ENCODE assay signal across 35 cellular contexts in the genomic region with DNA sequence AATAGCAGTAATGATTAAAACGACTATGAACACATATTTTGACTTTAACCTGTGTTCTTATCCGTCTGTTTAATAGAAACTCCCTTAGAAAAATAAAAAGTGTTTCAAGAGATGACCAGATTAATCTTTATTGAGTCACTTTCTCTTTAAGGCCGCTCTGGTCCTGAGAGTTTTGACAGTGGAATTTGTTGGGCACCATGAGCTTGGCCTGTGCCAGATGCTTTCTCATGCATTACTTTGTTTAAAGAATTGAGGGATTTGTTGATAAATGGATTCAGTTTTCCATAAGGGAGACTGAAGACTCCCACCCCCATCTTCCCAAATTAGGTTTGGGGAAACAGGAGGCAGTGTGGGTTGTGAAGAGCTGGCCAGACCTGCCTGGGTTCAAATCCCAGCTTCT. TPM values are rescaled to one million over a fixed set of nuclear protein-coding genes. Genes with fewer than 3 reads are reported as not detected.
"Had no signal": no experiment of that assay in that cellular context is flagged by ENCODE, and none has a peak within 500 bp of the region (broad histone marks: within the 10 kb centered on the region; RNA-seq: fewer than 3 reads in every experiment).

No MANE protein-coding gene starts in this region.

- H3K4me3 ChIP-seq: adrenal gland, body of pancreas had no signal

- DNase-seq: activated B cell treated with CpG ODN at 0.5 μM for 24 hours; activated CD4-positive, alpha-beta memory T cell treated with anti-CD3 and anti-CD28 coated beads for 36 hours; activated CD4-positive, alpha-beta T cell treated with anti-CD3 and anti-CD28 coated beads for 4 hours; activated CD4-positive, alpha-beta T cell treated with anti-CD3 and anti-CD28 coated beads, Interleukin-2, amount 10 ng/mL, durations not matched to agents 24 days and 14 days; activated CD4-positive, alpha-beta T cell treated with anti-CD3 and anti-CD28 coated beads, Interleukin-2, amount 50 U/mL, for 1 hour; activated CD4-positive, alpha-beta T cell treated with anti-CD3 and anti-CD28 coated beads, Interleukin-2, amount 50 U/mL, for 4 hours; activated CD4-positive, CD25-positive, alpha-beta regulatory T cell treated with anti-CD3 and anti-CD28 coated beads, Interleukin-2, amount 50 U/mL, for 72 hours; activated CD8-positive, alpha-beta memory T cell treated with anti-CD3 and anti-CD28 coated beads, Interleukin-2, amount 50 U/mL, for 4 hours; activated CD8-positive, alpha-beta T cell treated with anti-CD3 and anti-CD28 coated beads for 36 hours; activated effector memory CD4-positive, alpha-beta T cell treated with anti-CD3 and anti-CD28 coated beads, Interleukin-2, amount 50 U/mL, for 16 hours; activated gamma-delta T cell treated with Interleukin-2 at 50 U/mL for 16 hours; activated naive CD4-positive, alpha-beta T cell; activated naive CD4-positive, alpha-beta T cell treated with anti-CD3 and anti-CD28 coated beads for 36 hours; activated naive CD4-positive, alpha-beta T cell treated with anti-CD3 and anti-CD28 coated beads, Interleukin-2, amount 50 U/mL, for 16 hours; activated naive CD8-positive, alpha-beta T cell treated with anti-CD3 and anti-CD28 coated beads for 36 hours; activated T-cell treated with anti-CD3 and anti-CD28 coated beads for 4 hours; activated T-cell treated with anti-CD3 and anti-CD28 coated beads, Interleukin-2, amount 50 U/mL, for 1 hour; activated T-cell treated with anti-CD3 and anti-CD28 coated beads, Interleukin-2, amount 50 U/mL, for 4 hours; activated T-cell treated with anti-CD3 and anti-CD28 coated beads, Interleukin-2, amount 50 U/mL, for 72 hours; adrenal gland; amniotic stem cell; aorta; body of pancreas; brain microvascular endothelial cell; central memory CD4-positive, alpha-beta T cell; T-helper 1 cell; T-helper 2 cell; T-helper 9 cell had no signal

- H3K4me1 ChIP-seq: adrenal gland, body of pancreas, breast epithelium had no signal

- H3K27me3 ChIP-seq: adrenal gland, body of pancreas, breast epithelium had no signal

- H3K9me3 ChIP-seq: adrenal gland, body of pancreas, breast epithelium had no signal

- H3K36me3 ChIP-seq: adrenal gland, brain microvascular endothelial cell, breast epithelium had no signal

- H3K27ac ChIP-seq: adrenal gland, body of pancreas, brain microvascular endothelial cell, VCaP had no signal

RNA-seq across cellular contexts. Expression of a gene that starts 53.2 kb away (rescaled TPM):
- total RNA-seq: activated B cell treated with CpG ODN at 0.5 μM for 24 hours; activated CD4-positive, alpha-beta memory T cell treated with anti-CD3 and anti-CD28 coated beads for 36 hours; activated CD4-positive, alpha-beta T cell treated with anti-CD3 and anti-CD28 coated beads, Interleukin-2, amount 10 ng/mL, durations not matched to agents 24 days and 14 days; activated CD8-positive, alpha-beta memory T cell treated with anti-CD3 and anti-CD28 coated beads for 36 hours; activated CD8-positive, alpha-beta T cell treated with anti-CD3 and anti-CD28 coated beads for 36 hours; activated naive CD4-positive, alpha-beta T cell treated with anti-CD3 and anti-CD28 coated beads for 36 hours; activated naive CD4-positive, alpha-beta T cell treated with anti-CD3 and anti-CD28 coated beads, Interleukin-2, amount 50 U/mL, for 72 hours; activated naive CD8-positive, alpha-beta T cell treated with anti-CD3 and anti-CD28 coated beads for 36 hours; activated T-cell treated with anti-CD3 and anti-CD28 coated beads, Interleukin-2, amount 50 U/mL, for 4 hours; activated T-cell treated with anti-CD3 and anti-CD28 coated beads, Interleukin-2, amount 50 U/mL, for 72 hours; activated T-helper 1 cell treated with anti-CD3 and anti-CD28 coated beads, Interleukin-12 subunit alpha, Interleukin-12 subunit beta, Interleukin-2, Interleukin-4 antibody, amounts not matched to agents 30 ng/mL and 10 ng/mL and 1 ng/mL, durations not matched to agents 14 hours and 24 hours and 36 hours; activated T-helper 17 cell treated with anti-CD3 and anti-CD28 coated beads, Interleukin-2, amount 50 U/mL, for 72 hours; adrenal gland; astrocyte; body of pancreas had no signal
